Comparison of ENCODE assay signal across 9 cellular contexts in genomic region chr16:10256855-10257641, GRCh38.
DNase-seq lines count a peak whose midpoint lies in the region; ATAC-seq and TF ChIP-seq lines count a peak whose summit lies in the region.
"Had no signal": no experiment of that assay in that cellular context is flagged by ENCODE, and none has a peak within 500 bp of the region (broad histone marks: within the 10 kb centered on the region; RNA-seq: fewer than 3 reads in every experiment).

No MANE protein-coding gene starts in this region.

- H3K4me1 ChIP-seq in HEK293 (ENCODE audit: control insufficient read depth, insufficient read depth, low read length) (no peaks in the 10 kb centered on the region), spleen (peaks cover 0 to 31% (median 8%) of the 10 kb centered on the region in 6 donors)

- TF ChIP-seq CTCF in HEK293 (tag by site-specific recombination; IDR thresholded peaks at IDR 0.05) = peak; percentile 35
- TF ChIP-seq CTCF in spleen (IDR thresholded peaks at IDR 0.05 in 8 of 11, conservative IDR thresholded peaks at IDR 0.05 in 3 of 11) = peak; percentile 36 to 84 (median 81)

- TF ChIP-seq POLR2A in spleen (IDR thresholded peaks at IDR 0.05) = no peak

- H3K36me3 ChIP-seq in HEK293 (ENCODE audit: control insufficient read depth in 2 of 2, insufficient read depth in 1 of 2, low read length in 2 of 2) (no peaks in the 10 kb centered on the region), spleen (no peaks in the 10 kb centered on the region)

- H3K4me3 ChIP-seq in HEK293 (ENCODE audit: low read depth, low read length) = no peak overlapping the region
- peak overlapping the region in 1 of 8 donors; percentile 27 for H3K4me3 ChIP-seq in spleen
- H3K4me3 ChIP-seq: SK-N-MC had no signal

- CTCF ChIA-PET in HEK293 (lab: Yijun Ruan, JAX) = interaction anchor here (0.6 to 2.6 kb wide), 20 partner anchors 10 to 511 kb away, joined by 3 to 14 read pairs (median 4); no protein-coding TSS in a partner anchor

- ATAC-seq in left cardiac atrium (peak; percentile 63 to 64), HG03280 (IDR thresholded peaks at IDR 0.05; ENCODE audit: unreplicated experiment) (no peak), HG03095 (IDR thresholded peaks at IDR 0.05; ENCODE audit: unreplicated experiment) (no peak)

- peak; percentile 29 for DNase-seq in COLO668 (lab: John Stamatoyannopoulos, UW; ENCODE audit: unreplicated experiment)
- peak; percentile 8 for DNase-seq in RPMI7951 (ENCODE audit: low read depth)
- DNase-seq in activated naive CD4-positive, alpha-beta T cell (lab: John Stamatoyannopoulos, UW) = peak in 3 of 4 experiments; percentile 17 to 44 (median 37)
- DNase-seq in left cardiac atrium = peak; percentile 40
- DNase-seq in spleen = peak; percentile 81

- 19 to 22% (median 21%) methylated on average over 14 to 15 of the region's 15 CpGs for WGBS in spleen, 5 donors

- H3K9me3 ChIP-seq in HEK293 (ENCODE audit: control insufficient read depth, insufficient read depth, low read depth, low read length) (no peaks in the 10 kb centered on the region), spleen (no peaks in the 10 kb centered on the region)

- peaks cover 0 to 11% (median 0%) of the 10 kb centered on the region in 7 donors for H3K27me3 ChIP-seq in spleen (replicated peaks in 1 of 7)

- no peak overlapping the region for H3K27ac ChIP-seq in HEK293 (ENCODE audit: extremely low read depth, low read depth, low read length)
- peak overlapping the region in 1 of 8 donors; percentile 6 for H3K27ac ChIP-seq in spleen
- H3K27ac ChIP-seq: SK-N-MC had no signal

- intact Hi-C loops in left cardiac atrium (cut with DNase I) (loop anchor here in 1 of 2 donors (2.0 to 10.0 kb wide), 2 partner anchors 254 to 478 kb away; no protein-coding TSS in a partner anchor), spleen (cut with DNase I; ENCODE audit: low total_unique reads) (loop anchor here (5.0 kb wide), 2 partner anchors 250 to 475 kb away; no protein-coding TSS in a partner anchor)

- POLR2A ChIA-PET in HEK293 (lab: Yijun Ruan, JAX) = interaction anchor here (1.0 kb wide), 1 partner anchor 480 kb away, joined by 3 read pairs; no protein-coding TSS in a partner anchor

TF ChIP-seq in HEK293, 187 proteins besides CTCF, POLR2A, EP300 and RAD21:
- TF ChIP-seq PATZ1 (tag by site-specific recombination; IDR thresholded peaks at IDR 0.05) = 0 out of 2 replicates have a peak, but pooled peaks have one; percentile 23
- TF ChIP-seq GLIS1 (tag by site-specific recombination; IDR thresholded peaks at IDR 0.05) = peak; percentile 20; the same call in 1 of the 2 replicates
- no peak for TF ChIP-seq ZNF610 (tag by site-specific recombination; IDR thresholded peaks at IDR 0.05; ENCODE audit: borderline replicate concordance)
- peak; percentile 27 for TF ChIP-seq ZNF654 (tag by site-specific recombination; IDR thresholded peaks at IDR 0.05; ENCODE audit: low read depth)
- no peak for TF ChIP-seq ZNF354C (tag by site-specific recombination; IDR thresholded peaks at IDR 0.05; ENCODE audit: borderline replicate concordance, low read depth)
- peak; percentile 42; the same call in 1 of the 2 replicates for TF ChIP-seq KLF9 (tag by site-specific recombination; IDR thresholded peaks at IDR 0.05; ENCODE audit: low read depth)

Comparison
In these comparisons a context has a peak if more than half of its experiments do, and no peak if none do; other contexts are left out.
1. DNase-seq: peak in every context shown above with its lines; median percentile 81 in spleen; 40 in left cardiac atrium; 37 in activated naive CD4-positive, alpha-beta T cell; 29 in COLO668; 8 in RPMI7951.
2. ATAC-seq: peak in left cardiac atrium (2 of 2); none in HG03280 (single experiment) and HG03095 (single experiment).